Comparison of ENCODE assay signal across 39 cellular contexts in genomic region chr7:12917801-12918200, GRCh38.
"Had no signal": no experiment of that assay in that cellular context is flagged by ENCODE, and none has a peak within 500 bp of the region (broad histone marks: within the 10 kb centered on the region; RNA-seq: fewer than 3 reads in every experiment).

No MANE protein-coding gene starts in this region.

- H3K9me3 ChIP-seq: adrenal gland, ascending aorta, body of pancreas, breast epithelium had no signal

- H3K27me3 Mint-ChIP-seq: activated naive CD4-positive, alpha-beta T cell treated with anti-CD3 and anti-CD28 coated beads, Interleukin-2, amount 10 ng/mL, durations not matched to agents 7 days and 5 days; activated naive CD8-positive, alpha-beta T cell treated with anti-CD3 and anti-CD28 coated beads, Interleukin-2, amount 10 ng/mL, durations not matched to agents 7 days and 5 days; activated T-cell treated with anti-CD3 and anti-CD28 coated beads, Interleukin-2, amount 50 U/mL, for 24 hours had no signal

- H3K4me1 ChIP-seq: adrenal gland, ascending aorta, body of pancreas, breast epithelium had no signal

- FAIRE-seq: astrocyte, bronchial epithelial cell, colon had no signal

- H3K4me1 Mint-ChIP-seq: activated naive CD4-positive, alpha-beta T cell treated with anti-CD3 and anti-CD28 coated beads, Interleukin-2, amount 10 ng/mL, durations not matched to agents 7 days and 5 days; activated naive CD4-positive, alpha-beta T cell treated with anti-CD3 and anti-CD28 coated beads, Interleukin-2, amount 50 U/mL, for 24 hours; activated naive CD8-positive, alpha-beta T cell treated with anti-CD3 and anti-CD28 coated beads for 36 hours; activated naive CD8-positive, alpha-beta T cell treated with anti-CD3 and anti-CD28 coated beads, Interleukin-2, amount 10 ng/mL, durations not matched to agents 7 days and 5 days; activated naive CD8-positive, alpha-beta T cell treated with anti-CD3 and anti-CD28 coated beads, Interleukin-2, amount 50 U/mL, for 24 hours; activated T-helper 17 cell treated with anti-CD3 and anti-CD28 coated beads, Interleukin-2, amount 50 U/mL, for 72 hours; brain; central memory CD8-positive, alpha-beta T cell had no signal

- H3K4me3 ChIP-seq: adrenal gland, ascending aorta, body of pancreas, breast epithelium, cardiac muscle cell had no signal

- ATAC-seq: activated naive CD4-positive, alpha-beta T cell treated with anti-CD3 and anti-CD28 coated beads, Interleukin-2, amount 50 U/mL, for 72 hours; activated naive CD8-positive, alpha-beta T cell treated with anti-CD3 and anti-CD28 coated beads, Interleukin-2, amount 50 U/mL, for 24 hours; activated T-cell treated with anti-CD3 and anti-CD28 coated beads, Interleukin-2, amount 50 U/mL, for 4 hours; activated T-cell treated with anti-CD3 and anti-CD28 coated beads, Interleukin-2, amount 50 U/mL, for 72 hours; activated T-helper 17 cell treated with anti-CD3 and anti-CD28 coated beads, Interleukin-2, amount 50 U/mL, for 72 hours; body of pancreas had no signal

- DNase-seq: activated effector memory CD4-positive, alpha-beta T cell treated with anti-CD3 and anti-CD28 coated beads, Interleukin-2, amount 50 U/mL, for 16 hours; activated effector memory CD4-positive, alpha-beta T cell treated with Interleukin-2 at 50 U/mL for 16 hours; activated gamma-delta T cell; activated gamma-delta T cell treated with Interleukin-2 at 50 U/mL for 16 hours; activated naive CD4-positive, alpha-beta T cell; activated naive CD4-positive, alpha-beta T cell treated with anti-CD3 and anti-CD28 coated beads, Interleukin-2, amount 10 ng/mL, durations not matched to agents 7 days and 5 days; activated naive CD4-positive, alpha-beta T cell treated with anti-CD3 and anti-CD28 coated beads, Interleukin-2, amount 50 U/mL, for 16 hours; activated naive CD4-positive, alpha-beta T cell treated with Interleukin-2 at 50 U/mL for 16 hours; activated naive CD8-positive, alpha-beta T cell treated with anti-CD3 and anti-CD28 coated beads for 36 hours; activated naive CD8-positive, alpha-beta T cell treated with anti-CD3 and anti-CD28 coated beads, Interleukin-2, amount 10 ng/mL, durations not matched to agents 7 days and 5 days; activated naive CD8-positive, alpha-beta T cell treated with anti-CD3 and anti-CD28 coated beads, Interleukin-2, amount 50 U/mL, for 24 hours; activated T-cell treated with anti-CD3 and anti-CD28 coated beads, Interleukin-2, amount 50 U/mL, for 24 hours; activated T-cell treated with anti-CD3 and anti-CD28 coated beads, Interleukin-2, amount 50 U/mL, for 4 hours; activated T-cell treated with anti-CD3 and anti-CD28 coated beads, Interleukin-2, amount 50 U/mL, for 48 hours; activated T-cell treated with anti-CD3 and anti-CD28 coated beads, Interleukin-2, amount 50 U/mL, for 72 hours; adrenal gland; amniotic stem cell; amygdala; anterior cingulate cortex; aorta; body of pancreas; brain microvascular endothelial cell; caudate nucleus; central memory CD4-positive, alpha-beta T cell; cerebellar nuclear complex had no signal

- H3K36me3 Mint-ChIP-seq: activated naive CD4-positive, alpha-beta T cell treated with anti-CD3 and anti-CD28 coated beads, Interleukin-2, amount 10 ng/mL, durations not matched to agents 7 days and 5 days; activated naive CD4-positive, alpha-beta T cell treated with anti-CD3 and anti-CD28 coated beads, Interleukin-2, amount 50 U/mL, for 24 hours; activated naive CD4-positive, alpha-beta T cell treated with anti-CD3 and anti-CD28 coated beads, Interleukin-2, amount 50 U/mL, for 72 hours; activated naive CD8-positive, alpha-beta T cell; activated naive CD8-positive, alpha-beta T cell treated with anti-CD3 and anti-CD28 coated beads for 36 hours; activated naive CD8-positive, alpha-beta T cell treated with anti-CD3 and anti-CD28 coated beads, Interleukin-2, amount 10 ng/mL, durations not matched to agents 7 days and 5 days; brain had no signal

- H3K27me3 ChIP-seq: adrenal gland, ascending aorta, body of pancreas, brain microvascular endothelial cell, breast epithelium, cardiac muscle cell had no signal

- H3K36me3 ChIP-seq: adrenal gland, ascending aorta, brain microvascular endothelial cell, breast epithelium, cardiac muscle cell had no signal

- H3K27ac Mint-ChIP-seq: activated naive CD4-positive, alpha-beta T cell treated with anti-CD3 and anti-CD28 coated beads, Interleukin-2, amount 10 ng/mL, durations not matched to agents 7 days and 5 days; activated naive CD4-positive, alpha-beta T cell treated with anti-CD3 and anti-CD28 coated beads, Interleukin-2, amount 50 U/mL, for 24 hours; activated naive CD4-positive, alpha-beta T cell treated with anti-CD3 and anti-CD28 coated beads, Interleukin-2, amount 50 U/mL, for 72 hours; activated naive CD8-positive, alpha-beta T cell; activated naive CD8-positive, alpha-beta T cell treated with anti-CD3 and anti-CD28 coated beads for 36 hours; activated naive CD8-positive, alpha-beta T cell treated with anti-CD3 and anti-CD28 coated beads, Interleukin-2, amount 10 ng/mL, durations not matched to agents 7 days and 5 days; activated naive CD8-positive, alpha-beta T cell treated with anti-CD3 and anti-CD28 coated beads, Interleukin-2, amount 50 U/mL, for 24 hours; activated T-cell treated with anti-CD3 and anti-CD28 coated beads, Interleukin-2, amount 50 U/mL, for 24 hours; activated T-cell treated with anti-CD3 and anti-CD28 coated beads, Interleukin-2, amount 50 U/mL, for 72 hours; activated T-helper 1 cell treated with anti-CD3 and anti-CD28 coated beads, Interleukin-12 subunit alpha, Interleukin-12 subunit beta, Interleukin-2, Interleukin-4 antibody, amounts not matched to agents 30 ng/mL and 10 ng/mL and 1 ng/mL, durations not matched to agents 14 hours and 24 hours and 36 hours; activated T-helper 17 cell treated with anti-CD3 and anti-CD28 coated beads, Interleukin-2, amount 50 U/mL, for 72 hours; activated T-helper 2 cell treated with anti-CD3 and anti-CD28 coated beads, Interferon-gamma antibody, Interleukin-2, Interleukin-4, amounts not matched to agents 10 μg/mL and 5 μg/mL and 100 μg/mL, durations not matched to agents 14 hours and 24 hours and 36 hours; brain had no signal

- H3K4me3 Mint-ChIP-seq: activated naive CD4-positive, alpha-beta T cell treated with anti-CD3 and anti-CD28 coated beads, Interleukin-2, amount 10 ng/mL, durations not matched to agents 7 days and 5 days; activated naive CD4-positive, alpha-beta T cell treated with anti-CD3 and anti-CD28 coated beads, Interleukin-2, amount 50 U/mL, for 24 hours; activated naive CD8-positive, alpha-beta T cell; activated naive CD8-positive, alpha-beta T cell treated with anti-CD3 and anti-CD28 coated beads for 36 hours; activated naive CD8-positive, alpha-beta T cell treated with anti-CD3 and anti-CD28 coated beads, Interleukin-2, amount 10 ng/mL, durations not matched to agents 7 days and 5 days; activated naive CD8-positive, alpha-beta T cell treated with anti-CD3 and anti-CD28 coated beads, Interleukin-2, amount 50 U/mL, for 24 hours; activated T-cell treated with anti-CD3 and anti-CD28 coated beads, Interleukin-2, amount 50 U/mL, for 24 hours; activated T-cell treated with anti-CD3 and anti-CD28 coated beads, Interleukin-2, amount 50 U/mL, for 4 hours; activated T-cell treated with anti-CD3 and anti-CD28 coated beads, Interleukin-2, amount 50 U/mL, for 72 hours; activated T-helper 1 cell treated with anti-CD3 and anti-CD28 coated beads, Interleukin-12 subunit alpha, Interleukin-12 subunit beta, Interleukin-2, Interleukin-4 antibody, amounts not matched to agents 30 ng/mL and 10 ng/mL and 1 ng/mL, durations not matched to agents 14 hours and 24 hours and 36 hours; activated T-helper 17 cell treated with anti-CD3 and anti-CD28 coated beads, Interleukin-2, amount 50 U/mL, for 72 hours; brain; central memory CD8-positive, alpha-beta T cell had no signal

- H3K27ac ChIP-seq: adrenal gland, ascending aorta, body of pancreas, brain microvascular endothelial cell, breast epithelium, cardiac muscle cell had no signal

- H3K9me3 Mint-ChIP-seq: activated naive CD4-positive, alpha-beta T cell treated with anti-CD3 and anti-CD28 coated beads, Interleukin-2, amount 10 ng/mL, durations not matched to agents 7 days and 5 days; activated naive CD4-positive, alpha-beta T cell treated with anti-CD3 and anti-CD28 coated beads, Interleukin-2, amount 50 U/mL, for 24 hours; activated naive CD8-positive, alpha-beta T cell treated with anti-CD3 and anti-CD28 coated beads for 36 hours; activated naive CD8-positive, alpha-beta T cell treated with anti-CD3 and anti-CD28 coated beads, Interleukin-2, amount 10 ng/mL, durations not matched to agents 7 days and 5 days; activated naive CD8-positive, alpha-beta T cell treated with anti-CD3 and anti-CD28 coated beads, Interleukin-2, amount 50 U/mL, for 24 hours; activated T-cell treated with anti-CD3 and anti-CD28 coated beads, Interleukin-2, amount 50 U/mL, for 24 hours; activated T-cell treated with anti-CD3 and anti-CD28 coated beads, Interleukin-2, amount 50 U/mL, for 4 hours; activated T-helper 1 cell treated with anti-CD3 and anti-CD28 coated beads, Interleukin-12 subunit alpha, Interleukin-12 subunit beta, Interleukin-2, Interleukin-4 antibody, amounts not matched to agents 30 ng/mL and 10 ng/mL and 1 ng/mL, durations not matched to agents 14 hours and 24 hours and 36 hours; activated T-helper 17 cell treated with anti-CD3 and anti-CD28 coated beads, Interleukin-2, amount 50 U/mL, for 72 hours; central memory CD8-positive, alpha-beta T cell had no signal
